ENCODE assay signal across 8 cellular contexts in genomic region chr6:119351005-119351394, GRCh38. TPM values are rescaled to one million over a fixed set of nuclear protein-coding genes. Genes with fewer than 3 reads are reported as not detected.
DNase-seq lines count a peak whose midpoint lies in the region; ATAC-seq and TF ChIP-seq lines count a peak whose summit lies in the region.

No MANE protein-coding gene starts in this region.

- in situ Hi-C loops in astrocyte of the cerebellum (cut with HindIII; ENCODE audit: low sequenced_read_pairs): no loop called here

- ATAC-seq in GM21737 (IDR thresholded peaks at IDR 0.05; ENCODE audit: unreplicated experiment) (no peak), GM19397 (IDR thresholded peaks at IDR 0.05; ENCODE audit: unreplicated experiment) (no peak)

- peak overlapping the region; percentile 80 for H3K4me3 ChIP-seq in astrocyte of the cerebellum (ENCODE audit: low read depth, low read length)

- TF ChIP-seq CTCF in astrocyte of the cerebellum (IDR thresholded peaks at IDR 0.05; ENCODE audit: low read depth, low read length, missing control alignments): peak; percentile 43

- DNase-seq in NCI-H510A treated with DMSO at 0.1 percent for 48 hours (lab: John Stamatoyannopoulos, UW) (peak; percentile 80), NCI-H510A (lab: John Stamatoyannopoulos, UW) (no peak), NCI-H1694 treated with DMSO at 0.1 percent for 48 hours (lab: John Stamatoyannopoulos, UW) (peak; percentile 12), astrocyte of the cerebellum (ENCODE audit: low read depth) (peak; percentile 43), lung microvascular endothelial cell (ENCODE audit: low read depth in 2 of 2) (peak; percentile 28 to 62), hypothalamus (lab: John Stamatoyannopoulos, UW) (no peak)

RNA-seq across cellular contexts. Expression of gene MAN1A1, which starts 1.4 kb away (rescaled TPM):
- 39.9 and 269 TPM in 2 replicates for total RNA-seq in lung microvascular endothelial cell

Comparison
In these comparisons a context has a peak if more than half of its experiments do, and no peak if none do; other contexts are left out.
1. DNase-seq: peak in NCI-H510A treated with DMSO at 0.1 percent for 48 hours (single experiment), NCI-H1694 treated with DMSO at 0.1 percent for 48 hours (single experiment), astrocyte of the cerebellum (single experiment) and lung microvascular endothelial cell (2 of 2); none in NCI-H510A (single experiment) and hypothalamus (0 of 51).